In genomic region chr12:53258541-53259539, GRCh38 we compare ENCODE assay signal across 1 cellular context.
TF ChIP-seq lines count a peak whose summit lies in the region.

No MANE protein-coding gene starts in this region.

TF ChIP-seq in K562, 482 proteins besides CTCF, POLR2A, EP300 and RAD21 (continued from another document):
- TF ChIP-seq CTCFL (IDR thresholded peaks at IDR 0.05; ENCODE audit: borderline replicate concordance, insufficient read depth, low read depth, low read length, poor library complexity, severe bottlenecking) (no peak), MLLT1 (IDR thresholded peaks at IDR 0.05) (peak in 1 of 2 experiments; percentile 71; a peak in 1 of 4 replicates), GTF2A2 (tag; IDR thresholded peaks at IDR 0.05) (no peak), RBM25 (IDR thresholded peaks at IDR 0.05; ENCODE audit: low read depth, low read length, severe bottlenecking) (peak; percentile 70), MXD1 (CRISPR knock-in tag; IDR thresholded peaks at IDR 0.05; ENCODE audit: borderline replicate concordance, poor library complexity, severe bottlenecking) (no peak), SMARCA5 (IDR thresholded peaks at IDR 0.05) (peak; percentile 59; the same call in 1 of the 2 replicates), ADNP (tag; IDR thresholded peaks at IDR 0.05) (0 out of 2 replicates have a peak, but pooled peaks have one; percentile 29), LARP7 (IDR thresholded peaks at IDR 0.05) (no peak)
